ENCODE assay signal across 12 cellular contexts in genomic region chr15:56739964-56740640, GRCh38. TPM values are rescaled to one million over a fixed set of nuclear protein-coding genes. Genes with fewer than 3 reads are reported as not detected.
DNase-seq lines count a peak whose midpoint lies in the region; ATAC-seq and TF ChIP-seq lines count a peak whose summit lies in the region.
"Had no signal": no experiment of that assay in that cellular context is flagged by ENCODE, and none has a peak within 500 bp of the region (broad histone marks: within the 10 kb centered on the region; RNA-seq: fewer than 3 reads in every experiment).

No MANE protein-coding gene starts in this region.

- no peak overlapping the region for H3K27ac ChIP-seq in ascending aorta
- H3K27ac ChIP-seq: cardiac muscle cell, tibial nerve had no signal

- H3K9me3 Mint-ChIP-seq in activated T-cell treated with anti-CD3 and anti-CD28 coated beads, Interleukin-2, amount 50 U/mL, for 4 hours = no peaks in the 10 kb centered on the region
- H3K9me3 Mint-ChIP-seq: activated T-cell treated with anti-CD3 and anti-CD28 coated beads, Interleukin-2, amount 50 U/mL, for 72 hours had no signal

- TF ChIP-seq CTCF in HFF-Myc (IDR thresholded peaks at IDR 0.05; ENCODE audit: low read depth, low read length, missing control alignments) (peak; percentile 62), fibroblast of villous mesenchyme (IDR thresholded peaks at IDR 0.05; ENCODE audit: insufficient read depth, low read depth, low read length) (peak; percentile 27), ascending aorta (IDR thresholded peaks at IDR 0.05) (no peak)

- no peak overlapping the region for H3K4me3 ChIP-seq in HFF-Myc (replicated peaks; ENCODE audit: low read depth, low read length)
- no peak overlapping the region for H3K4me3 ChIP-seq in fibroblast of villous mesenchyme (ENCODE audit: low read depth, low read length)
- no peak overlapping the region for H3K4me3 ChIP-seq in ascending aorta
- H3K4me3 ChIP-seq: cardiac muscle cell, tibial nerve had no signal

- no peaks in the 10 kb centered on the region for H3K4me1 Mint-ChIP-seq in activated T-cell treated with anti-CD3 and anti-CD28 coated beads, Interleukin-2, amount 50 U/mL, for 4 hours (ENCODE audit: low read depth)

- peak; percentile 19 for DNase-seq in CD1c-positive myeloid dendritic cell (ENCODE audit: extremely low spot score)
- no peak for DNase-seq in HFF-Myc (ENCODE audit: extremely low read depth, low read depth)
- peak; percentile 45 for DNase-seq in RPMI7951 (ENCODE audit: low read depth)
- DNase-seq in fibroblast of villous mesenchyme (ENCODE audit: low read depth) = no peak
- DNase-seq in activated T-cell treated with anti-CD3 and anti-CD28 coated beads, Interleukin-2, amount 50 U/mL, for 4 hours = no peak
- no peak for DNase-seq in ascending aorta (ENCODE audit: low spot score in 2 of 2)
- no peak for DNase-seq in HK-2 (ENCODE audit: unreplicated experiment)
- DNase-seq: activated T-cell treated with anti-CD3 and anti-CD28 coated beads, Interleukin-2, amount 50 U/mL, for 72 hours; DMS79 had no signal

- no peaks in the 10 kb centered on the region for H3K36me3 ChIP-seq in ascending aorta
- H3K36me3 ChIP-seq: cardiac muscle cell, tibial nerve had no signal

- H3K4me3 Mint-ChIP-seq in activated T-cell treated with anti-CD3 and anti-CD28 coated beads, Interleukin-2, amount 50 U/mL, for 4 hours = no peak overlapping the region
- H3K4me3 Mint-ChIP-seq: activated T-cell treated with anti-CD3 and anti-CD28 coated beads, Interleukin-2, amount 50 U/mL, for 72 hours had no signal

- peaks cover 7% of the 10 kb centered on the region for H3K27me3 Mint-ChIP-seq in activated T-cell treated with anti-CD3 and anti-CD28 coated beads, Interleukin-2, amount 50 U/mL, for 4 hours (ENCODE audit: low read depth)

- no peak for ATAC-seq in activated T-cell treated with anti-CD3 and anti-CD28 coated beads, Interleukin-2, amount 50 U/mL, for 4 hours
- no peak for ATAC-seq in GM18858 (IDR thresholded peaks at IDR 0.05; ENCODE audit: unreplicated experiment)
- ATAC-seq: activated T-cell treated with anti-CD3 and anti-CD28 coated beads, Interleukin-2, amount 50 U/mL, for 72 hours had no signal

- H3K9me3 ChIP-seq in ascending aorta = no peaks in the 10 kb centered on the region
- H3K9me3 ChIP-seq: tibial nerve had no signal

- intact Hi-C loops in ascending aorta (cut with DNase I) = no loop called here

- H3K36me3 Mint-ChIP-seq in activated T-cell treated with anti-CD3 and anti-CD28 coated beads, Interleukin-2, amount 50 U/mL, for 4 hours (ENCODE audit: insufficient read depth) = no peaks in the 10 kb centered on the region

- no peaks in the 10 kb centered on the region for H3K27me3 ChIP-seq in ascending aorta
- H3K27me3 ChIP-seq: cardiac muscle cell, tibial nerve had no signal

- H3K4me1 ChIP-seq in ascending aorta = no peaks in the 10 kb centered on the region

RNA-seq across cellular contexts. Expression of gene ZNF280D, which starts 6.8 kb away (rescaled TPM):
- 27.0 and 32.3 TPM in 2 replicates for total RNA-seq in RPMI7951 (2014; rRNA removed; shearing (Covaris generic))
- total RNA-seq in fibroblast of villous mesenchyme (25.8 and 51.8 TPM in 2 replicates), ascending aorta (20.5 TPM)
- total RNA-seq in activated T-cell treated with anti-CD3 and anti-CD28 coated beads, Interleukin-2, amount 50 U/mL, for 4 hours = 10 to 100 TPM; 14.9 to 16.3 (median 15.3) TPM

Comparison
In these comparisons a context has a peak if more than half of its experiments do, and no peak if none do; other contexts are left out.
1. DNase-seq: peak in CD1c-positive myeloid dendritic cell (single experiment) and RPMI7951 (single experiment); none in HFF-Myc (single experiment), fibroblast of villous mesenchyme (single experiment), activated T-cell treated with anti-CD3 and anti-CD28 coated beads, Interleukin-2, amount 50 U/mL, for 4 hours (single experiment), ascending aorta (0 of 2) and HK-2 (single experiment).
2. CTCF ChIP-seq: peak in HFF-Myc (single experiment) and fibroblast of villous mesenchyme (single experiment); none in ascending aorta (0 of 3).